1 cellular context compared by ENCODE assay signal in genomic region chr5:68460147-68460760, GRCh38.
TF ChIP-seq lines count a peak whose summit lies in the region.

No MANE protein-coding gene starts in this region.

TF ChIP-seq in GM23338, 12 proteins besides CTCF, POLR2A, EP300 and RAD21 (continued from another document):
- TF ChIP-seq, protein P1, sequence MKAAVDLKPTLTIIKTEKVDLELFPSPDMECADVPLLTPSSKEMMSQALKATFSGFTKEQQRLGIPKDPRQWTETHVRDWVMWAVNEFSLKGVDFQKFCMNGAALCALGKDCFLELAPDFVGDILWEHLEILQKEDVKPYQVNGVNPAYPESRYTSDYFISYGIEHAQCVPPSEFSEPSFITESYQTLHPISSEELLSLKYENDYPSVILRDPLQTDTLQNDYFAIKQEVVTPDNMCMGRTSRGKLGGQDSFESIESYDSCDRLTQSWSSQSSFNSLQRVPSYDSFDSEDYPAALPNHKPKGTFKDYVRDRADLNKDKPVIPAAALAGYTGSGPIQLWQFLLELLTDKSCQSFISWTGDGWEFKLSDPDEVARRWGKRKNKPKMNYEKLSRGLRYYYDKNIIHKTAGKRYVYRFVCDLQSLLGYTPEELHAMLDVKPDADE (IDR thresholded peaks at IDR 0.05): no peak
